In genomic region chr9:92970467-92970923, GRCh38 we compare ENCODE assay signal across 8 cellular contexts. TPM values are rescaled to one million over a fixed set of nuclear protein-coding genes. Genes with fewer than 3 reads are reported as not detected.
DNase-seq lines count a peak whose midpoint lies in the region; ATAC-seq and TF ChIP-seq lines count a peak whose summit lies in the region.

No MANE protein-coding gene starts in this region.

- H3K4me3 ChIP-seq in adipocyte (ENCODE audit: low read length) (no peak overlapping the region), vagina (no peak overlapping the region)

- peaks cover 89% of the 10 kb centered on the region for H3K4me1 Mint-ChIP-seq in CD14-positive monocyte

- DNase-seq in CD14-positive monocyte (ENCODE audit: low spot score) (no peak), HT1080 (ENCODE audit: low read depth) (peak; percentile 51), adipocyte (ENCODE audit: low read depth) (peak; percentile 15), medulla oblongata (ENCODE audit: extremely low spot score) (peak; percentile 62), vagina (ENCODE audit: extremely low spot score in 2 of 2) (no peak), OCI-M2 (lab: John Stamatoyannopoulos, UW; ENCODE audit: unreplicated experiment) (no peak)

- no peak for TF ChIP-seq POLR2A in vagina (IDR thresholded peaks at IDR 0.05)

- H3K27ac ChIP-seq in vagina = no peak overlapping the region

- intact Hi-C loops in CD14-positive monocyte (cut with micrococcal nuclease) = no loop called here
- intact Hi-C loops in vagina (cut with DNase I) = no loop called here

- no peak overlapping the region for H3K4me3 Mint-ChIP-seq in CD14-positive monocyte

- H3K36me3 Mint-ChIP-seq in CD14-positive monocyte = peaks cover 35 to 68% of the 10 kb centered on the region in 2 donors

- H3K36me3 ChIP-seq in adipocyte (ENCODE audit: control insufficient read depth, insufficient read depth, low read length, severe bottlenecking) = no peaks in the 10 kb centered on the region
- H3K36me3 ChIP-seq in vagina = no peaks in the 10 kb centered on the region

- ATAC-seq in GM19351 (IDR thresholded peaks at IDR 0.05; ENCODE audit: unreplicated experiment) (no peak), GM18870 (IDR thresholded peaks at IDR 0.05; ENCODE audit: unreplicated experiment) (no peak)

- peaks cover 0 to 3% (median 0%) of the 10 kb centered on the region in 7 donors for H3K9me3 Mint-ChIP-seq in CD14-positive monocyte

- no peaks in the 10 kb centered on the region for H3K27me3 Mint-ChIP-seq in CD14-positive monocyte (ENCODE audit: low read depth in 3 of 3)

- H3K9ac ChIP-seq in adipocyte (ENCODE audit: low read length) = no peak overlapping the region

- peaks cover 23% of the 10 kb centered on the region for H3K27me3 ChIP-seq in adipocyte (replicated peaks; ENCODE audit: control insufficient read depth, insufficient read depth, low read length)
- H3K27me3 ChIP-seq in vagina = no peaks in the 10 kb centered on the region

- peak overlapping the region; percentile 39 to 85 (median 80) for H3K27ac Mint-ChIP-seq in CD14-positive monocyte

- H3K9me3 ChIP-seq in adipocyte (ENCODE audit: control insufficient read depth, low read length) (no peaks in the 10 kb centered on the region), vagina (no peaks in the 10 kb centered on the region)

- TF ChIP-seq CTCF in CD14-positive monocyte (IDR thresholded peaks at IDR 0.05) (no peak), vagina (IDR thresholded peaks at IDR 0.05) (no peak)

- H3K4me1 ChIP-seq in adipocyte (ENCODE audit: control insufficient read depth, insufficient read depth, low read length) (no peaks in the 10 kb centered on the region), vagina (peaks cover 9% of the 10 kb centered on the region)

RNA-seq across cellular contexts. Expression of gene FGD3, which starts 23.2 kb away (rescaled TPM):
- polyA plus RNA-seq in CD14-positive monocyte = 10 to 100 TPM; 32.4 to 56.2 TPM
- 0.06 TPM in 1 of 2 replicates, not detected in the other for total RNA-seq in HT1080 (2014; rRNA removed; shearing (Covaris generic))
- polyA plus RNA-seq in HT1080 (2015; cell fraction: cytosol; rRNA removed) = 0.06 TPM in 1 of 2 replicates, not detected in the other
- polyA plus RNA-seq in HT1080 (2015; cell fraction: nucleus; rRNA removed) = not detected in 2 replicates
- total RNA-seq in vagina = 19.9 TPM

Comparison
In these comparisons a context has a peak if more than half of its experiments do, and no peak if none do; other contexts are left out.
1. DNase-seq: peak in HT1080 (single experiment), adipocyte (single experiment) and medulla oblongata (single experiment); none in CD14-positive monocyte (single experiment), vagina (0 of 2) and OCI-M2 (single experiment).
2. RNA of gene FGD3, which starts 23.2 kb away (total RNA-seq): 19.9 TPM in vagina (single experiment); 0.06 TPM in HT1080; every median in the first group is over 10 times any median in the second.